In genomic region chr6:21508753-21509152, GRCh38 we compare ENCODE assay signal across 1 cellular context.
TF ChIP-seq lines count a peak whose summit lies in the region.

No MANE protein-coding gene starts in this region.

TF ChIP-seq in HepG2, 621 proteins besides CTCF, POLR2A, EP300 and RAD21 (continued from another document and continues in another):
- TF ChIP-seq PREB (CRISPR knock-in tag; IDR thresholded peaks at IDR 0.05) (no peak), ZNF333 (CRISPR knock-in tag; IDR thresholded peaks at IDR 0.05; ENCODE audit: borderline replicate concordance) (no peak), ZBTB1 (CRISPR knock-in tag; IDR thresholded peaks at IDR 0.05; ENCODE audit: borderline replicate concordance) (no peak), ZMAT3 (CRISPR knock-in tag; conservative IDR thresholded peaks at IDR 0.05) (no peak), ATF7 (IDR thresholded peaks at IDR 0.05) (no peak), ATF7 (CRISPR knock-in tag; IDR thresholded peaks at IDR 0.05) (no peak), HNRNPLL (IDR thresholded peaks at IDR 0.05; ENCODE audit: low read depth, low read length, poor library complexity, severe bottlenecking) (no peak), STAT6 (CRISPR knock-in tag; IDR thresholded peaks at IDR 0.05; ENCODE audit: borderline replicate concordance) (no peak), THRA (CRISPR knock-in tag; IDR thresholded peaks at IDR 0.05; ENCODE audit: borderline replicate concordance) (no peak), MTA1 (CRISPR knock-in tag; IDR thresholded peaks at IDR 0.05; ENCODE audit: borderline replicate concordance) (no peak), SKIL (CRISPR knock-in tag; IDR thresholded peaks at IDR 0.05; ENCODE audit: borderline replicate concordance) (no peak), TARDBP (CRISPR knock-in tag; IDR thresholded peaks at IDR 0.05) (no peak), ZMYM4 (CRISPR knock-in tag; IDR thresholded peaks at IDR 0.05) (peak; percentile 45; the same call in 1 of the 2 replicates), FOXP4 (CRISPR knock-in tag; IDR thresholded peaks at IDR 0.05) (no peak), ZFP36 (IDR thresholded peaks at IDR 0.05; ENCODE audit: borderline replicate concordance, low read depth, low read length, partially characterized antibody) (no peak), ZNF558 (CRISPR knock-in tag; IDR thresholded peaks at IDR 0.05; ENCODE audit: borderline replicate concordance) (no peak), ZNF800 (CRISPR knock-in tag; IDR thresholded peaks at IDR 0.05) (no peak), NFYB (CRISPR knock-in tag; IDR thresholded peaks at IDR 0.05) (no peak), ZHX1 (CRISPR knock-in tag; IDR thresholded peaks at IDR 0.05; ENCODE audit: low read depth) (no peak), KAT7 (CRISPR knock-in tag; IDR thresholded peaks at IDR 0.05; ENCODE audit: borderline replicate concordance) (no peak), HOXA3 (CRISPR knock-in tag; IDR thresholded peaks at IDR 0.05) (no peak), ZBTB34 (CRISPR knock-in tag; IDR thresholded peaks at IDR 0.05) (no peak), ZNF768 (CRISPR knock-in tag; IDR thresholded peaks at IDR 0.05) (no peak), SYNCRIP (IDR thresholded peaks at IDR 0.05; ENCODE audit: insufficient read depth, low read depth, low read length) (no peak), ZIK1 (CRISPR knock-in tag; IDR thresholded peaks at IDR 0.05; ENCODE audit: borderline replicate concordance, low read depth) (0 out of 2 replicates have a peak, but pooled peaks have one; percentile 47), ZBTB3 (CRISPR knock-in tag; IDR thresholded peaks at IDR 0.05; ENCODE audit: borderline replicate concordance, low read depth) (no peak), KDM5B (CRISPR knock-in tag; IDR thresholded peaks at IDR 0.05; ENCODE audit: borderline replicate concordance) (no peak), ZFP1 (CRISPR knock-in tag; IDR thresholded peaks at IDR 0.05) (no peak), ZNF512B (CRISPR knock-in tag; IDR thresholded peaks at IDR 0.05; ENCODE audit: borderline replicate concordance) (no peak), GMEB1 (CRISPR knock-in tag; IDR thresholded peaks at IDR 0.05; ENCODE audit: borderline replicate concordance) (no peak), ZNF12 (CRISPR knock-in tag; IDR thresholded peaks at IDR 0.05) (no peak), PHF5A (CRISPR knock-in tag; IDR thresholded peaks at IDR 0.05; ENCODE audit: low read depth, unreplicated experiment) (no peak), SOX6 (IDR thresholded peaks at IDR 0.05) (no peak), SOX6 (CRISPR knock-in tag; IDR thresholded peaks at IDR 0.05) (peak; percentile 66)
